Comparison of ENCODE assay signal across 1 cellular context in genomic region chr5:168667301-168667859, GRCh38.
TF ChIP-seq lines count a peak whose summit lies in the region.

No MANE protein-coding gene starts in this region.

TF ChIP-seq in HepG2, 621 proteins besides CTCF, POLR2A, EP300 and RAD21 (continued from another document):
- TF ChIP-seq ZNF609 (CRISPR knock-in tag; IDR thresholded peaks at IDR 0.05; ENCODE audit: borderline replicate concordance) (no peak), MTF2 (CRISPR knock-in tag; IDR thresholded peaks at IDR 0.05; ENCODE audit: borderline replicate concordance) (no peak), GPBP1L1 (CRISPR knock-in tag; IDR thresholded peaks at IDR 0.05) (no peak), IRF1 (CRISPR knock-in tag; IDR thresholded peaks at IDR 0.05; ENCODE audit: low read depth) (no peak), SP2 (CRISPR knock-in tag; IDR thresholded peaks at IDR 0.05) (no peak), ZNF317 (CRISPR knock-in tag; IDR thresholded peaks at IDR 0.05) (no peak), CAMTA2 (CRISPR knock-in tag; IDR thresholded peaks at IDR 0.05; ENCODE audit: borderline replicate concordance) (no peak), LCORL (IDR thresholded peaks at IDR 0.05) (no peak), LCORL (CRISPR knock-in tag; IDR thresholded peaks at IDR 0.05) (no peak), SRSF1 (optimal IDR thresholded peaks at IDR 0.05; ENCODE audit: low read depth, low read length) (no peak), SIN3A (IDR thresholded peaks at IDR 0.05; ENCODE audit: borderline replicate concordance, low read depth, low read length) (no peak), SALL1 (CRISPR knock-in tag; IDR thresholded peaks at IDR 0.05) (no peak), ZNF343 (CRISPR knock-in tag; IDR thresholded peaks at IDR 0.05) (no peak), ZNF30 (CRISPR knock-in tag; IDR thresholded peaks at IDR 0.05) (no peak), ZNF350 (CRISPR knock-in tag; IDR thresholded peaks at IDR 0.05; ENCODE audit: borderline replicate concordance, low read depth) (no peak), ZBTB25 (CRISPR knock-in tag; IDR thresholded peaks at IDR 0.05) (no peak)
TF ChIP-seq in HepG2: peak in this region for 0.
